1 cellular context compared by ENCODE assay signal in the genomic region with DNA sequence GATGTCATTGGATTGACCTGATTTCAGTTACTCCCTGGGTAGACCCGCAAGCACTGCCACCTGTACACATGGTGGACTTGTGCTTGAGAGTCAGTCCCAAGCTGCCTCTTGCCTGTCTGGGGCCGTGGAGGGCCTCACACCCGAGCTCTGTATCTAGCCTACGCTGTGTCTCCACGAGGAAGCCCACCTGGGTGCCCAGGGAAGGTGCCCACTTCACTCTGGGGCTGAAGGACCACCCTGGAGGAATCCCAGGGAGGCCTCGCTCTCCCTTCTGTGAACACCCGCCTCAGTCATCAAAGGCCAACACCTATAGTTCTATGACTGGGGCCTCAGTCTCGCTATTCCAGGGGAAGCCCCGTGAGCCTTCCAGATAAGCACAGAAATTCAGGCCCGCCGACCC.
TF ChIP-seq lines count a peak whose summit lies in the region.

No MANE protein-coding gene starts in this region.

TF ChIP-seq in WTC11, 78 proteins besides CTCF, POLR2A, EP300 and RAD21 (continued from another document):
- TF ChIP-seq, protein P1, sequence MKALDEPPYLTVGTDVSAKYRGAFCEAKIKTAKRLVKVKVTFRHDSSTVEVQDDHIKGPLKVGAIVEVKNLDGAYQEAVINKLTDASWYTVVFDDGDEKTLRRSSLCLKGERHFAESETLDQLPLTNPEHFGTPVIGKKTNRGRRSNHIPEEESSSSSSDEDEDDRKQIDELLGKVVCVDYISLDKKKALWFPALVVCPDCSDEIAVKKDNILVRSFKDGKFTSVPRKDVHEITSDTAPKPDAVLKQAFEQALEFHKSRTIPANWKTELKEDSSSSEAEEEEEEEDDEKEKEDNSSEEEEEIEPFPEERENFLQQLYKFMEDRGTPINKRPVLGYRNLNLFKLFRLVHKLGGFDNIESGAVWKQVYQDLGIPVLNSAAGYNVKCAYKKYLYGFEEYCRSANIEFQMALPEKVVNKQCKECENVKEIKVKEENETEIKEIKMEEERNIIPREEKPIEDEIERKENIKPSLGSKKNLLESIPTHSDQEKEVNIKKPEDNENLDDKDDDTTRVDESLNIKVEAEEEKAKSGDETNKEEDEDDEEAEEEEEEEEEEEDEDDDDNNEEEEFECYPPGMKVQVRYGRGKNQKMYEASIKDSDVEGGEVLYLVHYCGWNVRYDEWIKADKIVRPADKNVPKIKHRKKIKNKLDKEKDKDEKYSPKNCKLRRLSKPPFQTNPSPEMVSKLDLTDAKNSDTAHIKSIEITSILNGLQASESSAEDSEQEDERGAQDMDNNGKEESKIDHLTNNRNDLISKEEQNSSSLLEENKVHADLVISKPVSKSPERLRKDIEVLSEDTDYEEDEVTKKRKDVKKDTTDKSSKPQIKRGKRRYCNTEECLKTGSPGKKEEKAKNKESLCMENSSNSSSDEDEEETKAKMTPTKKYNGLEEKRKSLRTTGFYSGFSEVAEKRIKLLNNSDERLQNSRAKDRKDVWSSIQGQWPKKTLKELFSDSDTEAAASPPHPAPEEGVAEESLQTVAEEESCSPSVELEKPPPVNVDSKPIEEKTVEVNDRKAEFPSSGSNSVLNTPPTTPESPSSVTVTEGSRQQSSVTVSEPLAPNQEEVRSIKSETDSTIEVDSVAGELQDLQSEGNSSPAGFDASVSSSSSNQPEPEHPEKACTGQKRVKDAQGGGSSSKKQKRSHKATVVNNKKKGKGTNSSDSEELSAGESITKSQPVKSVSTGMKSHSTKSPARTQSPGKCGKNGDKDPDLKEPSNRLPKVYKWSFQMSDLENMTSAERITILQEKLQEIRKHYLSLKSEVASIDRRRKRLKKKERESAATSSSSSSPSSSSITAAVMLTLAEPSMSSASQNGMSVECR (CRISPR knock-in tag; IDR thresholded peaks at IDR 0.05; ENCODE audit: borderline replicate concordance) = no peak
- TF ChIP-seq SMAD4 (CRISPR knock-in tag; IDR thresholded peaks at IDR 0.05) (no peak), JAZF1 (CRISPR knock-in tag; IDR thresholded peaks at IDR 0.05) (no peak), ZNF219 (CRISPR knock-in tag; IDR thresholded peaks at IDR 0.05; ENCODE audit: borderline replicate concordance) (no peak), ELF4 (CRISPR knock-in tag; IDR thresholded peaks at IDR 0.05; ENCODE audit: low read depth) (no peak), GABPB1 (CRISPR knock-in tag; IDR thresholded peaks at IDR 0.05) (no peak), PRRX2 (CRISPR knock-in tag; IDR thresholded peaks at IDR 0.05) (no peak), TCF7 (CRISPR knock-in tag; IDR thresholded peaks at IDR 0.05; ENCODE audit: low read depth) (no peak)
- TF ChIP-seq, protein P2, sequence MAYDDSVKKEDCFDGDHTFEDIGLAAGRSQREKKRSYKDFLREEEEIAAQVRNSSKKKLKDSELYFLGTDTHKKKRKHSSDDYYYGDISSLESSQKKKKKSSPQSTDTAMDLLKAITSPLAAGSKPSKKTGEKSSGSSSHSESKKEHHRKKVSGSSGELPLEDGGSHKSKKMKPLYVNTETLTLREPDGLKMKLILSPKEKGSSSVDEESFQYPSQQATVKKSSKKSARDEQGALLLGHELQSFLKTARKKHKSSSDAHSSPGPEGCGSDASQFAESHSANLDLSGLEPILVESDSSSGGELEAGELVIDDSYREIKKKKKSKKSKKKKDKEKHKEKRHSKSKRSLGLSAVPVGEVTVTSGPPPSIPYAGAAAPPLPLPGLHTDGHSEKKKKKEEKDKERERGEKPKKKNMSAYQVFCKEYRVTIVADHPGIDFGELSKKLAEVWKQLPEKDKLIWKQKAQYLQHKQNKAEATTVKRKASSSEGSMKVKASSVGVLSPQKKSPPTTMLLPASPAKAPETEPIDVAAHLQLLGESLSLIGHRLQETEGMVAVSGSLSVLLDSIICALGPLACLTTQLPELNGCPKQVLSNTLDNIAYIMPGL (CRISPR knock-in tag; IDR thresholded peaks at IDR 0.05) = no peak
- TF ChIP-seq, protein P3, sequence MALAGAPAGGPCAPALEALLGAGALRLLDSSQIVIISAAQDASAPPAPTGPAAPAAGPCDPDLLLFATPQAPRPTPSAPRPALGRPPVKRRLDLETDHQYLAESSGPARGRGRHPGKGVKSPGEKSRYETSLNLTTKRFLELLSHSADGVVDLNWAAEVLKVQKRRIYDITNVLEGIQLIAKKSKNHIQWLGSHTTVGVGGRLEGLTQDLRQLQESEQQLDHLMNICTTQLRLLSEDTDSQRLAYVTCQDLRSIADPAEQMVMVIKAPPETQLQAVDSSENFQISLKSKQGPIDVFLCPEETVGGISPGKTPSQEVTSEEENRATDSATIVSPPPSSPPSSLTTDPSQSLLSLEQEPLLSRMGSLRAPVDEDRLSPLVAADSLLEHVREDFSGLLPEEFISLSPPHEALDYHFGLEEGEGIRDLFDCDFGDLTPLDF (CRISPR knock-in tag; IDR thresholded peaks at IDR 0.05) = no peak
- TF ChIP-seq, protein P4, sequence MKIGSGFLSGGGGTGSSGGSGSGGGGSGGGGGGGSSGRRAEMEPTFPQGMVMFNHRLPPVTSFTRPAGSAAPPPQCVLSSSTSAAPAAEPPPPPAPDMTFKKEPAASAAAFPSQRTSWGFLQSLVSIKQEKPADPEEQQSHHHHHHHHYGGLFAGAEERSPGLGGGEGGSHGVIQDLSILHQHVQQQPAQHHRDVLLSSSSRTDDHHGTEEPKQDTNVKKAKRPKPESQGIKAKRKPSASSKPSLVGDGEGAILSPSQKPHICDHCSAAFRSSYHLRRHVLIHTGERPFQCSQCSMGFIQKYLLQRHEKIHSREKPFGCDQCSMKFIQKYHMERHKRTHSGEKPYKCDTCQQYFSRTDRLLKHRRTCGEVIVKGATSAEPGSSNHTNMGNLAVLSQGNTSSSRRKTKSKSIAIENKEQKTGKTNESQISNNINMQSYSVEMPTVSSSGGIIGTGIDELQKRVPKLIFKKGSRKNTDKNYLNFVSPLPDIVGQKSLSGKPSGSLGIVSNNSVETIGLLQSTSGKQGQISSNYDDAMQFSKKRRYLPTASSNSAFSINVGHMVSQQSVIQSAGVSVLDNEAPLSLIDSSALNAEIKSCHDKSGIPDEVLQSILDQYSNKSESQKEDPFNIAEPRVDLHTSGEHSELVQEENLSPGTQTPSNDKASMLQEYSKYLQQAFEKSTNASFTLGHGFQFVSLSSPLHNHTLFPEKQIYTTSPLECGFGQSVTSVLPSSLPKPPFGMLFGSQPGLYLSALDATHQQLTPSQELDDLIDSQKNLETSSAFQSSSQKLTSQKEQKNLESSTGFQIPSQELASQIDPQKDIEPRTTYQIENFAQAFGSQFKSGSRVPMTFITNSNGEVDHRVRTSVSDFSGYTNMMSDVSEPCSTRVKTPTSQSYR (CRISPR knock-in tag; IDR thresholded peaks at IDR 0.05) = no peak
- TF ChIP-seq, protein P5, sequence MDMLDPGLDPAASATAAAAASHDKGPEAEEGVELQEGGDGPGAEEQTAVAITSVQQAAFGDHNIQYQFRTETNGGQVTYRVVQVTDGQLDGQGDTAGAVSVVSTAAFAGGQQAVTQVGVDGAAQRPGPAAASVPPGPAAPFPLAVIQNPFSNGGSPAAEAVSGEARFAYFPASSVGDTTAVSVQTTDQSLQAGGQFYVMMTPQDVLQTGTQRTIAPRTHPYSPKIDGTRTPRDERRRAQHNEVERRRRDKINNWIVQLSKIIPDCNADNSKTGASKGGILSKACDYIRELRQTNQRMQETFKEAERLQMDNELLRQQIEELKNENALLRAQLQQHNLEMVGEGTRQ (CRISPR knock-in tag; IDR thresholded peaks at IDR 0.05) = no peak
- TF ChIP-seq, protein P6, sequence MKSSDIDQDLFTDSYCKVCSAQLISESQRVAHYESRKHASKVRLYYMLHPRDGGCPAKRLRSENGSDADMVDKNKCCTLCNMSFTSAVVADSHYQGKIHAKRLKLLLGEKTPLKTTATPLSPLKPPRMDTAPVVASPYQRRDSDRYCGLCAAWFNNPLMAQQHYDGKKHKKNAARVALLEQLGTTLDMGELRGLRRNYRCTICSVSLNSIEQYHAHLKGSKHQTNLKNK (CRISPR knock-in tag; IDR thresholded peaks at IDR 0.05) = no peak
- TF ChIP-seq, protein P7, sequence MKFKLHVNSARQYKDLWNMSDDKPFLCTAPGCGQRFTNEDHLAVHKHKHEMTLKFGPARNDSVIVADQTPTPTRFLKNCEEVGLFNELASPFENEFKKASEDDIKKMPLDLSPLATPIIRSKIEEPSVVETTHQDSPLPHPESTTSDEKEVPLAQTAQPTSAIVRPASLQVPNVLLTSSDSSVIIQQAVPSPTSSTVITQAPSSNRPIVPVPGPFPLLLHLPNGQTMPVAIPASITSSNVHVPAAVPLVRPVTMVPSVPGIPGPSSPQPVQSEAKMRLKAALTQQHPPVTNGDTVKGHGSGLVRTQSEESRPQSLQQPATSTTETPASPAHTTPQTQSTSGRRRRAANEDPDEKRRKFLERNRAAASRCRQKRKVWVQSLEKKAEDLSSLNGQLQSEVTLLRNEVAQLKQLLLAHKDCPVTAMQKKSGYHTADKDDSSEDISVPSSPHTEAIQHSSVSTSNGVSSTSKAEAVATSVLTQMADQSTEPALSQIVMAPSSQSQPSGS (CRISPR knock-in tag; IDR thresholded peaks at IDR 0.05; ENCODE audit: borderline replicate concordance, low read depth) = no peak
- TF ChIP-seq, protein P8, sequence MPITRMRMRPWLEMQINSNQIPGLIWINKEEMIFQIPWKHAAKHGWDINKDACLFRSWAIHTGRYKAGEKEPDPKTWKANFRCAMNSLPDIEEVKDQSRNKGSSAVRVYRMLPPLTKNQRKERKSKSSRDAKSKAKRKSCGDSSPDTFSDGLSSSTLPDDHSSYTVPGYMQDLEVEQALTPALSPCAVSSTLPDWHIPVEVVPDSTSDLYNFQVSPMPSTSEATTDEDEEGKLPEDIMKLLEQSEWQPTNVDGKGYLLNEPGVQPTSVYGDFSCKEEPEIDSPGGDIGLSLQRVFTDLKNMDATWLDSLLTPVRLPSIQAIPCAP (CRISPR knock-in tag; IDR thresholded peaks at IDR 0.05) = no peak
